Comparison of ENCODE assay signal across 8 cellular contexts in genomic region chr19:13082192-13083007, GRCh38. TPM values are rescaled to one million over a fixed set of nuclear protein-coding genes. Genes with fewer than 3 reads are reported as not detected.
DNase-seq lines count a peak whose midpoint lies in the region; ATAC-seq and TF ChIP-seq lines count a peak whose summit lies in the region.

No MANE protein-coding gene starts in this region.

- H3K9me3 ChIP-seq in AG04450 (ENCODE audit: control insufficient read depth, insufficient read depth, low read length): no peaks in the 10 kb centered on the region; the same call in 1 of the 2 replicates
- H3K9me3 ChIP-seq in right lobe of liver: no peaks in the 10 kb centered on the region

- peaks cover 0 to 43% (median 11%) of the 10 kb centered on the region in 4 donors for H3K4me1 ChIP-seq in right lobe of liver

- 31% methylated on average over 4 of the region's 14 CpGs for WGBS in right lobe of liver (ENCODE audit: insufficient coverage, low coverage, low lambda C conversion rate, missing lambda C conversion rate)

- no peak overlapping the region for H3K4me3 ChIP-seq in AG04450 (ENCODE audit: low read depth, low read length)
- H3K4me3 ChIP-seq in right lobe of liver: no peak overlapping the region

- TF ChIP-seq POLR2A in right lobe of liver (IDR thresholded peaks at IDR 0.05): peak; percentile 30

- H3K4me3 Mint-ChIP-seq in activated CD4-positive, alpha-beta memory T cell treated with anti-CD3 and anti-CD28 coated beads for 36 hours: no peak overlapping the region
- no peak overlapping the region for H3K4me3 Mint-ChIP-seq in activated T-helper 1 cell treated with anti-CD3 and anti-CD28 coated beads, Interleukin-12 subunit alpha, Interleukin-12 subunit beta, Interleukin-2, Interleukin-4 antibody, amounts not matched to agents 30 ng/mL and 10 ng/mL and 1 ng/mL, durations not matched to agents 14 hours and 24 hours and 36 hours
- H3K4me3 Mint-ChIP-seq in T-cell: no peak overlapping the region

- no peaks in the 10 kb centered on the region for H3K4me1 Mint-ChIP-seq in activated CD4-positive, alpha-beta memory T cell treated with anti-CD3 and anti-CD28 coated beads for 36 hours (ENCODE audit: low read depth)
- H3K4me1 Mint-ChIP-seq in activated T-helper 1 cell treated with anti-CD3 and anti-CD28 coated beads, Interleukin-12 subunit alpha, Interleukin-12 subunit beta, Interleukin-2, Interleukin-4 antibody, amounts not matched to agents 30 ng/mL and 10 ng/mL and 1 ng/mL, durations not matched to agents 14 hours and 24 hours and 36 hours (ENCODE audit: low read depth): no peaks in the 10 kb centered on the region
- H3K4me1 Mint-ChIP-seq in T-cell: peaks cover 0 to 1% (median 0%) of the 10 kb centered on the region in 3 donors

- no peak for DNase-seq in AG04450 (ENCODE audit: low read depth, low spot score)
- peak; percentile 39 to 40 for DNase-seq in Kasumi-1 (lab: John Stamatoyannopoulos, UW)
- DNase-seq in astrocyte of the hippocampus (ENCODE audit: low read depth, low spot score): peak; percentile 80
- DNase-seq in right lobe of liver: peak; percentile 69 to 85 (median 79)
- no peak for DNase-seq in activated CD4-positive, alpha-beta memory T cell treated with anti-CD3 and anti-CD28 coated beads for 36 hours
- no peak for DNase-seq in activated CD8-positive, alpha-beta memory T cell treated with anti-CD3 and anti-CD28 coated beads, Interleukin-2, amount 50 U/mL, for 4 hours
- no peak for DNase-seq in activated T-helper 1 cell treated with anti-CD3 and anti-CD28 coated beads, Interleukin-12 subunit alpha, Interleukin-12 subunit beta, Interleukin-2, Interleukin-4 antibody, amounts not matched to agents 30 ng/mL and 10 ng/mL and 1 ng/mL, durations not matched to agents 14 hours and 24 hours and 36 hours (ENCODE audit: low spot score)
- DNase-seq in T-cell: no peak

- peak; percentile 87 to 89 (median 88) for ATAC-seq in right lobe of liver
- no peak for ATAC-seq in T-cell (replicated peaks in 1 of 4)

- H3K27ac ChIP-seq in AG04450 (ENCODE audit: low read depth, low read length): peak overlapping the region; percentile 31
- peak overlapping the region; percentile 18 to 72 (median 45) for H3K27ac ChIP-seq in right lobe of liver

- POLR2A ChIA-PET in AG04450 (lab: Yijun Ruan, JAX) (interaction anchor here (0.6 kb wide), 1 partner anchor 60 kb away, joined by 5 read pairs; no protein-coding TSS in a partner anchor), T-cell (lab: Charles Lee) (no interaction called here)
- POLR2A ChIA-PET in activated CD4-positive, alpha-beta memory T cell treated with anti-CD3 and anti-CD28 coated beads for 36 hours (lab: Charles Lee): no interaction called here

- H3K36me3 Mint-ChIP-seq in activated CD4-positive, alpha-beta memory T cell treated with anti-CD3 and anti-CD28 coated beads for 36 hours: no peaks in the 10 kb centered on the region
- no peaks in the 10 kb centered on the region for H3K36me3 Mint-ChIP-seq in activated T-helper 1 cell treated with anti-CD3 and anti-CD28 coated beads, Interleukin-12 subunit alpha, Interleukin-12 subunit beta, Interleukin-2, Interleukin-4 antibody, amounts not matched to agents 30 ng/mL and 10 ng/mL and 1 ng/mL, durations not matched to agents 14 hours and 24 hours and 36 hours (ENCODE audit: low read depth)
- no peaks in the 10 kb centered on the region for H3K36me3 Mint-ChIP-seq in T-cell

- H3K27me3 ChIP-seq in AG04450 (ENCODE audit: control insufficient read depth, insufficient read depth, low read length) (no peaks in the 10 kb centered on the region), right lobe of liver (no peaks in the 10 kb centered on the region)

- no peak overlapping the region for H3K27ac Mint-ChIP-seq in activated CD4-positive, alpha-beta memory T cell treated with anti-CD3 and anti-CD28 coated beads for 36 hours
- H3K27ac Mint-ChIP-seq in activated T-helper 1 cell treated with anti-CD3 and anti-CD28 coated beads, Interleukin-12 subunit alpha, Interleukin-12 subunit beta, Interleukin-2, Interleukin-4 antibody, amounts not matched to agents 30 ng/mL and 10 ng/mL and 1 ng/mL, durations not matched to agents 14 hours and 24 hours and 36 hours: no peak overlapping the region
- H3K27ac Mint-ChIP-seq in T-cell: no peak overlapping the region

- no peaks in the 10 kb centered on the region for H3K9me3 Mint-ChIP-seq in activated CD4-positive, alpha-beta memory T cell treated with anti-CD3 and anti-CD28 coated beads for 36 hours
- no peaks in the 10 kb centered on the region for H3K9me3 Mint-ChIP-seq in activated T-helper 1 cell treated with anti-CD3 and anti-CD28 coated beads, Interleukin-12 subunit alpha, Interleukin-12 subunit beta, Interleukin-2, Interleukin-4 antibody, amounts not matched to agents 30 ng/mL and 10 ng/mL and 1 ng/mL, durations not matched to agents 14 hours and 24 hours and 36 hours
- no peaks in the 10 kb centered on the region for H3K9me3 Mint-ChIP-seq in T-cell

- intact Hi-C loops in right lobe of liver (cut with DNase I): no loop called here
- intact Hi-C loops in activated CD4-positive, alpha-beta memory T cell treated with anti-CD3 and anti-CD28 coated beads for 36 hours (cut with micrococcal nuclease): no loop called here
- intact Hi-C loops in activated T-helper 1 cell treated with anti-CD3 and anti-CD28 coated beads, Interleukin-12 subunit alpha, Interleukin-12 subunit beta, Interleukin-2, Interleukin-4 antibody, amounts not matched to agents 30 ng/mL and 10 ng/mL and 1 ng/mL, durations not matched to agents 14 hours and 24 hours and 36 hours (cut with micrococcal nuclease): no loop called here

- TF ChIP-seq CTCF in AG04450 (IDR thresholded peaks at IDR 0.05; ENCODE audit: low read depth, low read length): peak; percentile 34; the same call in 1 of the 2 replicates
- peak in 2 of 4 donors; percentile 15 to 20 for TF ChIP-seq CTCF in right lobe of liver (IDR thresholded peaks at IDR 0.05)

- H3K36me3 ChIP-seq in right lobe of liver: no peaks in the 10 kb centered on the region

- no peaks in the 10 kb centered on the region for H3K27me3 Mint-ChIP-seq in activated CD4-positive, alpha-beta memory T cell treated with anti-CD3 and anti-CD28 coated beads for 36 hours
- peaks cover 8% of the 10 kb centered on the region for H3K27me3 Mint-ChIP-seq in activated T-helper 1 cell treated with anti-CD3 and anti-CD28 coated beads, Interleukin-12 subunit alpha, Interleukin-12 subunit beta, Interleukin-2, Interleukin-4 antibody, amounts not matched to agents 30 ng/mL and 10 ng/mL and 1 ng/mL, durations not matched to agents 14 hours and 24 hours and 36 hours (ENCODE audit: insufficient read depth)
- peaks cover 0 to 1% of the 10 kb centered on the region in 2 donors for H3K27me3 Mint-ChIP-seq in T-cell

- CTCF ChIA-PET in AG04450 (lab: Charles Lee): interaction anchor here (1.3 to 4.2 kb wide), 3 partner anchors 11 to 99 kb away, joined by 4 to 26 read pairs (median 5); no protein-coding TSS in a partner anchor
- CTCF ChIA-PET in activated CD4-positive, alpha-beta memory T cell treated with anti-CD3 and anti-CD28 coated beads for 36 hours (lab: Charles Lee): interaction anchor here (0.6 to 1.5 kb wide), 4 partner anchors 21 to 117 kb away, joined by 3 to 7 read pairs (median 4); no protein-coding TSS in a partner anchor
- CTCF ChIA-PET in T-cell (lab: Charles Lee): interaction anchor here in 1 of 2 donors (1.1 kb wide), 1 partner anchor 13 kb away, joined by 3 read pairs; no protein-coding TSS in a partner anchor

RNA-seq across cellular contexts. Expression of gene LYL1, which starts 20.3 kb away (rescaled TPM):
- 0.11 and 0.29 TPM in 2 replicates for polyA plus RNA-seq in AG04450 (2011; rRNA removed)
- polyA minus RNA-seq in AG04450 (2011; rRNA and poly(A)+ RNA removed): 0.14 and 0.17 TPM in 2 replicates
- total RNA-seq in right lobe of liver (1 to 10 TPM; 1.1 to 3.7 (median 2.3) TPM), T-cell (10 to 100 TPM in 3 of 5 donors, 1 to 10 TPM in 2; 3.4 to 20.6 (median 15.4) TPM)
- total RNA-seq in activated CD4-positive, alpha-beta memory T cell treated with anti-CD3 and anti-CD28 coated beads for 36 hours: 1 to 10 TPM; 5.0 to 5.6 TPM
- 2.4 and 2.5 TPM in 2 replicates for total RNA-seq in activated T-helper 1 cell treated with anti-CD3 and anti-CD28 coated beads, Interleukin-12 subunit alpha, Interleukin-12 subunit beta, Interleukin-2, Interleukin-4 antibody, amounts not matched to agents 30 ng/mL and 10 ng/mL and 1 ng/mL, durations not matched to agents 14 hours and 24 hours and 36 hours

RNA-seq across cellular contexts. Expression of gene TRMT1, which starts 34.1 kb away (rescaled TPM):
- polyA plus RNA-seq in AG04450 (2011; rRNA removed): 17.3 and 21.0 TPM in 2 replicates
- 15.6 and 24.6 TPM in 2 replicates for polyA minus RNA-seq in AG04450 (2011; rRNA and poly(A)+ RNA removed)
- total RNA-seq in right lobe of liver (10 to 100 TPM; 15.0 to 20.5 (median 17.2) TPM), T-cell (100 to 1,000 TPM in 2 of 5 donors, 10 to 100 TPM in 3; 68.9 to 121 (median 95.6) TPM)
- 10 to 100 TPM; 59.2 to 61.3 TPM for total RNA-seq in activated CD4-positive, alpha-beta memory T cell treated with anti-CD3 and anti-CD28 coated beads for 36 hours
- 154 and 157 TPM in 2 replicates for total RNA-seq in activated T-helper 1 cell treated with anti-CD3 and anti-CD28 coated beads, Interleukin-12 subunit alpha, Interleukin-12 subunit beta, Interleukin-2, Interleukin-4 antibody, amounts not matched to agents 30 ng/mL and 10 ng/mL and 1 ng/mL, durations not matched to agents 14 hours and 24 hours and 36 hours

RNA-seq across cellular contexts. Expression of gene NACC1, which starts 35.7 kb away (rescaled TPM):
- polyA plus RNA-seq in AG04450 (2011; rRNA removed): 43.4 and 76.4 TPM in 2 replicates
- polyA minus RNA-seq in AG04450 (2011; rRNA and poly(A)+ RNA removed): 38.2 and 51.8 TPM in 2 replicates
- total RNA-seq in right lobe of liver: 10 to 100 TPM; 19.2 to 30.3 (median 26.4) TPM
- total RNA-seq in activated CD4-positive, alpha-beta memory T cell treated with anti-CD3 and anti-CD28 coated beads for 36 hours: 10 to 100 TPM; 89.8 to 90.9 TPM
- 124 TPM in 2 replicates for total RNA-seq in activated T-helper 1 cell treated with anti-CD3 and anti-CD28 coated beads, Interleukin-12 subunit alpha, Interleukin-12 subunit beta, Interleukin-2, Interleukin-4 antibody, amounts not matched to agents 30 ng/mL and 10 ng/mL and 1 ng/mL, durations not matched to agents 14 hours and 24 hours and 36 hours
- total RNA-seq in T-cell: 10 to 100 TPM; 23.8 to 44.9 (median 38.1) TPM

Comparison
In these comparisons a context has a peak if more than half of its experiments do, and no peak if none do; other contexts are left out.
1. DNase-seq: peak in Kasumi-1 (2 of 2), astrocyte of the hippocampus (single experiment) and right lobe of liver (3 of 3); none in AG04450 (single experiment), activated CD4-positive, alpha-beta memory T cell treated with anti-CD3 and anti-CD28 coated beads for 36 hours (single experiment), activated CD8-positive, alpha-beta memory T cell treated with anti-CD3 and anti-CD28 coated beads, Interleukin-2, amount 50 U/mL, for 4 hours (single experiment), activated T-helper 1 cell treated with anti-CD3 and anti-CD28 coated beads, Interleukin-12 subunit alpha, Interleukin-12 subunit beta, Interleukin-2, Interleukin-4 antibody, amounts not matched to agents 30 ng/mL and 10 ng/mL and 1 ng/mL, durations not matched to agents 14 hours and 24 hours and 36 hours (single experiment) and T-cell (0 of 34).
2. ATAC-seq: peak in right lobe of liver (4 of 4); none in T-cell (0 of 4).